In the genomic region with DNA sequence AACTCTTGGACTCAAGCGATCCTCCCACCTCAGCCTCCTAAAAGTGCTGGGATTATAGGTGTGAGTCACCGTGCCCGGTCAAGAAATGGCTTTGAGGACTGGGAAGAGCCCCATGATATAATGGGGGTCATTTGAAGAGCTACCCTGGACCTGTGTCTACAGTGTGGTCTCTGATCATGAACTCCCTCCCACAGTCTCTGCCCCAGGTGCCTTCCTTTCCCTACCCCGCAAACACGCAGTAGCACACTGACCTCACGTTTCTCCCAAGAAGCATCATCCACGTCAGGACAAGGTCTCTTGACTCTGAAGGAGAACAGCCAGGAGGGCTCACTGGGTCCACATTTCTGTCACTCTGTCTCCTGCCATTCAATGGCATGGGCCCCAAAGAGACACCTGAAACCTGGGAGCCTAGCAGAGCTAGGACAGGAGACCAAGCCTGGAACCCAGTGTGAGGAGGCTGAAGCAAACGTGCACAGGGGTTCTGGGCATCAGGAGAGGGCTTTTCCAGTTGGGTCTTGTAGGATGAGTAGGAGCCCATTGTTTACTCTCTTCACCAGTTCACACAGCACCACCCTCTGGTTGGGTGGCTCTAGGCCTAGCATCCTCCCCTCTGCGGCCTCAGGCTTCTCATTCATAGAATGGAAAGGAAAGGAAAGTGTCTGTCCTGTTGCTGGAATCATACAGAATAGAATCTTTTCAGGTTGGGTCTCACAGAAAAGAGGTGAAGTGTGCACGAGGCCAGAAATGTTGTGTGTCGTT, we compare ENCODE assay signal across 1 cellular context.
TF ChIP-seq lines count a peak whose summit lies in the region.

No MANE protein-coding gene starts in this region.

TF ChIP-seq in K562, 482 proteins besides CTCF, POLR2A, EP300 and RAD21:
- TF ChIP-seq CTBP1 (IDR thresholded peaks at IDR 0.05; ENCODE audit: borderline replicate concordance): 0 out of 2 replicates have a peak, but pooled peaks have one; percentile 22
- TF ChIP-seq SP1 (CRISPR knock-in tag; IDR thresholded peaks at IDR 0.05): 0 out of 2 replicates have a peak, but pooled peaks have one; percentile 26
- 0 out of 2 replicates have a peak, but pooled peaks have one; percentile 24 for TF ChIP-seq MTA3 (IDR thresholded peaks at IDR 0.05; ENCODE audit: borderline replicate concordance)
- TF ChIP-seq RBM34 (IDR thresholded peaks at IDR 0.05; ENCODE audit: borderline replicate concordance, insufficient read depth, low read length): no peak
- 0 out of 2 replicates have a peak, but pooled peaks have one; percentile 59 for TF ChIP-seq MED1 (CRISPR knock-in tag; IDR thresholded peaks at IDR 0.05; ENCODE audit: borderline replicate concordance)
- TF ChIP-seq CBFA2T2 (conservative IDR thresholded peaks at IDR 0.05): no peak
- TF ChIP-seq NR4A1 (CRISPR knock-in tag; IDR thresholded peaks at IDR 0.05): no peak
- TF ChIP-seq NR4A1 (tag; IDR thresholded peaks at IDR 0.05): no peak
